In genomic region chr17:79255046-79255445, GRCh38 we compare ENCODE assay signal across 21 cellular contexts.
DNase-seq lines count a peak whose midpoint lies in the region; ATAC-seq, FAIRE-seq and TF ChIP-seq lines count a peak whose summit lies in the region.
"Had no signal": no experiment of that assay in that cellular context is flagged by ENCODE, and none has a peak within 500 bp of the region (broad histone marks: within the 10 kb centered on the region; RNA-seq: fewer than 3 reads in every experiment).

No MANE protein-coding gene starts in this region.

- H3K79me1 ChIP-seq in neuronal stem cell (ENCODE audit: low read depth, low read length): no peaks in the 10 kb centered on the region

- DNase-seq in HepG2 (ENCODE audit: low spot score) (no peak), right lobe of liver (no peak), neuronal stem cell (ENCODE audit: low spot score) (no peak), urothelium cell line (ENCODE audit: low spot score) (no peak), middle frontal gyrus (ENCODE audit: extremely low spot score, low spot score) (no peak)
- no peak for DNase-seq in activated CD8-positive, alpha-beta memory T cell treated with anti-CD3 and anti-CD28 coated beads, Interleukin-2, amount 10 ng/mL, durations not matched to agents 7 days and 5 days
- DNase-seq: Caco-2; CD4-positive, CD25-positive, alpha-beta regulatory T cell; CD8-positive, alpha-beta T cell; DMS153; DND-41 had no signal

- no peak overlapping the region for H3K4ac ChIP-seq in neuronal stem cell (ENCODE audit: low read length)

- peak overlapping the region; percentile 60 for H3K18ac ChIP-seq in neuronal stem cell (ENCODE audit: low read length)

- in situ Hi-C loops in HepG2 (cut with HindIII; ENCODE audit: extremely low pct_ligation_motif_present, low pct_unique_long_range_greater_than_20kb): no loop called here

- no peak for ATAC-seq in HepG2
- ATAC-seq in right lobe of liver: no peak
- ATAC-seq in activated CD8-positive, alpha-beta memory T cell treated with anti-CD3 and anti-CD28 coated beads, Interleukin-2, amount 10 ng/mL, durations not matched to agents 7 days and 5 days: no peak
- ATAC-seq: CD8-positive, alpha-beta T cell; GM23338 had no signal

- POLR2A ChIA-PET in HepG2 (lab: Yijun Ruan, JAX): no interaction called here

- H4K20me1 ChIP-seq in HepG2 (ENCODE audit: insufficient read depth, low read length): no peaks in the 10 kb centered on the region; the same call in 1 of the 2 replicates
- H4K20me1 ChIP-seq: BLaER1 had no signal

- H3K4me3 Mint-ChIP-seq in activated CD8-positive, alpha-beta memory T cell treated with anti-CD3 and anti-CD28 coated beads, Interleukin-2, amount 10 ng/mL, durations not matched to agents 7 days and 5 days: no peak overlapping the region
- H3K4me3 Mint-ChIP-seq: B cell; CD4-positive, CD25-positive, alpha-beta regulatory T cell; CD8-positive, alpha-beta T cell; GM23338 had no signal

- no peaks in the 10 kb centered on the region for H3K36me3 ChIP-seq in HepG2 (replicated peaks in 1 of 2; ENCODE audit: control insufficient read depth in 1 of 2, insufficient read depth in 2 of 2, low read length in 2 of 2)
- H3K36me3 ChIP-seq in right lobe of liver: no peaks in the 10 kb centered on the region
- H3K36me3 ChIP-seq in neuronal stem cell (replicated peaks in 1 of 2; ENCODE audit: control insufficient read depth in 2 of 2, insufficient read depth in 2 of 2, low read length in 2 of 2): no peaks in the 10 kb centered on the region
- H3K36me3 ChIP-seq: BLaER1, HAP-1 had no signal

- intact Hi-C loops in HepG2 (cut with micrococcal nuclease; ENCODE audit: unreplicated experiment): no loop called here
- intact Hi-C loops in right lobe of liver (cut with DNase I): no loop called here

- H3K23ac ChIP-seq in neuronal stem cell (ENCODE audit: low read depth, low read length, poor library complexity): peak overlapping the region; percentile 17

- no peak overlapping the region for H3K9ac ChIP-seq in HepG2 (ENCODE audit: insufficient read depth, low read depth, low read length)
- H3K9ac ChIP-seq in neuronal stem cell (ENCODE audit: low read depth, low read length, poor library complexity): no peak overlapping the region
- H3K9ac ChIP-seq: BLaER1 had no signal

- H3K4me1 ChIP-seq in HepG2 (ENCODE audit: insufficient read depth, low read length) (no peaks in the 10 kb centered on the region), right lobe of liver (no peaks in the 10 kb centered on the region), neuronal stem cell (ENCODE audit: control insufficient read depth in 2 of 2, insufficient read depth in 1 of 2, low read depth in 1 of 2, low read length in 2 of 2) (no peaks in the 10 kb centered on the region)
- H3K4me1 ChIP-seq: Caco-2, HAP-1 had no signal

- no TSS peak for BruUV-seq in HepG2 (replicated peaks; lab: Mats Ljungman, UMichigan)

- H4K8ac ChIP-seq in neuronal stem cell (ENCODE audit: low read depth, low read length): no peak overlapping the region

- H2AFZ ChIP-seq in HepG2 (ENCODE audit: low read length): no peak overlapping the region
- no peak overlapping the region for H2AFZ ChIP-seq in neuronal stem cell (ENCODE audit: low read length)
- H2AFZ ChIP-seq: GM23338 had no signal

- no peak overlapping the region for H3K27ac ChIP-seq in HepG2 (ENCODE audit: extremely low read length, insufficient read depth, low read length)
- H3K27ac ChIP-seq in right lobe of liver: no peak overlapping the region
- H3K27ac ChIP-seq in neuronal stem cell (replicated peaks; ENCODE audit: low read length): no peak overlapping the region
- H3K27ac ChIP-seq: 22Rv1, BLaER1, C4-2B had no signal

- no peak overlapping the region for H2BK120ac ChIP-seq in neuronal stem cell (ENCODE audit: low read depth, low read length)

- H2BK12ac ChIP-seq in neuronal stem cell (ENCODE audit: low read length): no peak overlapping the region

- H3K4me1 Mint-ChIP-seq in activated CD8-positive, alpha-beta memory T cell treated with anti-CD3 and anti-CD28 coated beads, Interleukin-2, amount 10 ng/mL, durations not matched to agents 7 days and 5 days: no peaks in the 10 kb centered on the region
- H3K4me1 Mint-ChIP-seq: CD4-positive, CD25-positive, alpha-beta regulatory T cell had no signal

- WGBS in HepG2 (ENCODE audit: low lambda C conversion rate): 8% methylated on average over 6 of the region's 6 CpGs
- 0% methylated on average over 1 of the region's 6 CpGs for WGBS in right lobe of liver (ENCODE audit: insufficient coverage, low coverage, low lambda C conversion rate, missing lambda C conversion rate)
- WGBS in neuronal stem cell (ENCODE audit: extremely low coverage in 2 of 2, insufficient read length in 2 of 2, insufficient replicate concordance in 1 of 2), 2 donors: no CpG with 5 or more reads among the region's 6 CpGs

- H3K36me3 Mint-ChIP-seq in activated CD8-positive, alpha-beta memory T cell treated with anti-CD3 and anti-CD28 coated beads, Interleukin-2, amount 10 ng/mL, durations not matched to agents 7 days and 5 days: no peaks in the 10 kb centered on the region
- H3K36me3 Mint-ChIP-seq: CD4-positive, CD25-positive, alpha-beta regulatory T cell; CD8-positive, alpha-beta T cell had no signal

- H3K79me2 ChIP-seq in HepG2 (ENCODE audit: insufficient read depth, low read length): no peaks in the 10 kb centered on the region

- no peak overlapping the region for H2BK15ac ChIP-seq in neuronal stem cell (ENCODE audit: low read length)

- TF ChIP-seq POLR2A in HepG2 (IDR thresholded peaks at IDR 0.05; ENCODE audit: insufficient read depth in 1 of 2, low read depth in 2 of 2, low read length in 2 of 2) (no peak), right lobe of liver (IDR thresholded peaks at IDR 0.05) (no peak)

- no peaks in the 10 kb centered on the region for H3K9me3 Mint-ChIP-seq in activated CD8-positive, alpha-beta memory T cell treated with anti-CD3 and anti-CD28 coated beads, Interleukin-2, amount 10 ng/mL, durations not matched to agents 7 days and 5 days (ENCODE audit: low read depth)
- H3K9me3 Mint-ChIP-seq: CD4-positive, CD25-positive, alpha-beta regulatory T cell; CD8-positive, alpha-beta T cell; GM23338 had no signal

- H3K27me3 ChIP-seq in HepG2 (ENCODE audit: control insufficient read depth in 1 of 2, insufficient read depth in 2 of 2, low read length in 2 of 2) (peaks cover 28 to 92% of the 10 kb centered on the region in 2 experiments), right lobe of liver (no peaks in the 10 kb centered on the region), neuronal stem cell (ENCODE audit: control insufficient read depth in 3 of 3, insufficient read depth in 3 of 3, low read depth in 1 of 3, low read length in 3 of 3) (peaks cover 0 to 71% (median 0%) of the 10 kb centered on the region in 3 experiments)

- H3K27ac Mint-ChIP-seq in activated CD8-positive, alpha-beta memory T cell treated with anti-CD3 and anti-CD28 coated beads, Interleukin-2, amount 10 ng/mL, durations not matched to agents 7 days and 5 days: no peak overlapping the region
- H3K27ac Mint-ChIP-seq: B cell; CD4-positive, CD25-positive, alpha-beta regulatory T cell; CD8-positive, alpha-beta T cell; GM23338 had no signal

- peak overlapping the region; percentile 58 for H2AK5ac ChIP-seq in neuronal stem cell (ENCODE audit: low read depth, low read length)

- CTCF ChIA-PET in HepG2 (lab: Yijun Ruan, JAX; ENCODE audit: low intra/inter-chr PET ratio, low total read pairs): no interaction called here
- CTCF ChIA-PET in activated CD8-positive, alpha-beta memory T cell treated with anti-CD3 and anti-CD28 coated beads, Interleukin-2, amount 10 ng/mL, durations not matched to agents 7 days and 5 days (lab: Charles Lee): no interaction called here

- TF ChIP-seq RAD21 in HepG2 (CRISPR knock-in tag; IDR thresholded peaks at IDR 0.05): no peak

- peak overlapping the region; percentile 44 for H3K14ac ChIP-seq in neuronal stem cell (ENCODE audit: low read length)

- H3K4me2 ChIP-seq in HepG2 (ENCODE audit: low read depth, low read length) (no peak overlapping the region), neuronal stem cell (ENCODE audit: insufficient read depth, low read length, poor library complexity, severe bottlenecking) (no peak overlapping the region)
- H3K4me2 ChIP-seq: BLaER1, GM23338 had no signal

- no peak for FAIRE-seq in HepG2 (lab: Jason Lieb, UNC)
- FAIRE-seq in urothelium cell line (lab: Jason Lieb, UNC): peak; percentile 84
- FAIRE-seq: A204.1, G401.6, GM12892, H54 had no signal

- H2BK5ac ChIP-seq in neuronal stem cell (ENCODE audit: low read length): peak overlapping the region; percentile 78

- no peak for TF ChIP-seq EP300 in HepG2 (IDR thresholded peaks at IDR 0.05; ENCODE audit: low read depth in 2 of 2, low read length in 2 of 2)
- no peak for TF ChIP-seq EP300 in HepG2 (CRISPR knock-in tag; IDR thresholded peaks at IDR 0.05; ENCODE audit: borderline replicate concordance)

- H3K4me3 ChIP-seq in HepG2 (replicated peaks in 1 of 3; ENCODE audit: insufficient read depth in 1 of 3, low read depth in 2 of 3, low read length in 3 of 3): no peak overlapping the region
- H3K4me3 ChIP-seq in right lobe of liver: no peak overlapping the region
- H3K4me3 ChIP-seq in neuronal stem cell (ENCODE audit: low read length in 2 of 2): no peak overlapping the region
- H3K4me3 ChIP-seq: BLaER1, GM23338, HAP-1 had no signal

- H4K91ac ChIP-seq in neuronal stem cell (ENCODE audit: low read depth, low read length, poor library complexity): no peak overlapping the region

- peaks cover 6% of the 10 kb centered on the region for H3K27me3 Mint-ChIP-seq in activated CD8-positive, alpha-beta memory T cell treated with anti-CD3 and anti-CD28 coated beads, Interleukin-2, amount 10 ng/mL, durations not matched to agents 7 days and 5 days

- H3K9me3 ChIP-seq in HepG2 (ENCODE audit: low read length) (no peaks in the 10 kb centered on the region), right lobe of liver (no peaks in the 10 kb centered on the region), neuronal stem cell (replicated peaks in 1 of 2; ENCODE audit: control insufficient read depth in 2 of 2, insufficient read depth in 1 of 2, low read depth in 1 of 2, low read length in 2 of 2) (no peaks in the 10 kb centered on the region)
- H3K9me3 ChIP-seq: BLaER1, Caco-2, HAP-1 had no signal

- TF ChIP-seq CTCF in HepG2 (CRISPR knock-in tag; IDR thresholded peaks at IDR 0.05) (no peak), right lobe of liver (IDR thresholded peaks at IDR 0.05) (no peak)

TF ChIP-seq in HepG2, 621 proteins besides CTCF, POLR2A, EP300 and RAD21 (continues in another document):
- TF ChIP-seq ZNF691 (CRISPR knock-in tag; IDR thresholded peaks at IDR 0.05; ENCODE audit: borderline replicate concordance, low read depth) (0 out of 2 replicates have a peak, but pooled peaks have one; percentile 37), ZNF432 (CRISPR knock-in tag; IDR thresholded peaks at IDR 0.05; ENCODE audit: borderline replicate concordance) (no peak), ARNT2 (CRISPR knock-in tag; IDR thresholded peaks at IDR 0.05; ENCODE audit: low read depth) (no peak)
